1 cellular context compared by ENCODE assay signal in the genomic region with DNA sequence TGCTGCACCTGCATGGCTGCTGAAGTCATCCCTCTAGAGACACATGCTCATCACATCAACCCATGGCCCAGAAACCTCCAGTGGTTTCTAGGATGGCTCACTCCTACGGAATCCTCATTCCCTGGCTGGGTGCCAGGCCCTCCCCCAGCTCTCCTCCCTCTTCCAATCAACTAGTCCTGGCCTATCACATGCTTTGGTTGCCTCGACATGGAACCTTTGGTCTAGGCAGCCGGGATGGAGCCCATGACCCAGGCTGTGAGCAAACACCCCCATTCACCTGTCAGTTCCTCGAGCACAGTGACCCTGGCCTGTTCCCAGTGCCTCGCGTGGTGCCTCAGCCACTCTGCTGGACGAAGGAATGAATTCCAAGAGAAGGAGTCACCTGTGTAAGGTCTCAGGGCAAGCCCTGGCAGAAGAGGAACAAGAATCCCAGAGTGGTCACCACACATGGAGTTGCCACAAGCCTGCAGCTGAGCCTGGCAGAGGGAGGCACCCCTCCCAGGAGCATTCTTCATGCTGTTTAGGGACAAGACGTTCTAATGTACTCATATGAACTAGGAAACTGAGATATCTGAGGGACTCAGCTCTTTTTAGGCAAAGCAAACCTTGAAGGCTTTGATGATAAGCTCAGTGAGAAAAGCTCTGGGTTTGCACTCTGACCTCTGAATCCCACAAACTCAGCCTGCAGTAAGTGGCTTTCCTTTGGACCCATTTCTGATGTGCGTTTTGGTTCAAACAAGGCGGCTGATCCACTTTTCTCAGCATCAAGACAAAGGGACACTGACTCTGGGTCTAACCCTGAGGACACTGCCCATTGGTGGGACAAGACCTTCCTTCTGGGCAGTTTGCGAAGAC.
A peak's percentile ranks its signal among the peaks of the same experiment; 100 is the strongest.
TF ChIP-seq lines count a peak whose summit lies in the region.

No MANE protein-coding gene starts in this region.

TF ChIP-seq in HepG2, 621 proteins besides CTCF, POLR2A, EP300 and RAD21 (continued from another document and continues in another):
- TF ChIP-seq, protein P1, sequence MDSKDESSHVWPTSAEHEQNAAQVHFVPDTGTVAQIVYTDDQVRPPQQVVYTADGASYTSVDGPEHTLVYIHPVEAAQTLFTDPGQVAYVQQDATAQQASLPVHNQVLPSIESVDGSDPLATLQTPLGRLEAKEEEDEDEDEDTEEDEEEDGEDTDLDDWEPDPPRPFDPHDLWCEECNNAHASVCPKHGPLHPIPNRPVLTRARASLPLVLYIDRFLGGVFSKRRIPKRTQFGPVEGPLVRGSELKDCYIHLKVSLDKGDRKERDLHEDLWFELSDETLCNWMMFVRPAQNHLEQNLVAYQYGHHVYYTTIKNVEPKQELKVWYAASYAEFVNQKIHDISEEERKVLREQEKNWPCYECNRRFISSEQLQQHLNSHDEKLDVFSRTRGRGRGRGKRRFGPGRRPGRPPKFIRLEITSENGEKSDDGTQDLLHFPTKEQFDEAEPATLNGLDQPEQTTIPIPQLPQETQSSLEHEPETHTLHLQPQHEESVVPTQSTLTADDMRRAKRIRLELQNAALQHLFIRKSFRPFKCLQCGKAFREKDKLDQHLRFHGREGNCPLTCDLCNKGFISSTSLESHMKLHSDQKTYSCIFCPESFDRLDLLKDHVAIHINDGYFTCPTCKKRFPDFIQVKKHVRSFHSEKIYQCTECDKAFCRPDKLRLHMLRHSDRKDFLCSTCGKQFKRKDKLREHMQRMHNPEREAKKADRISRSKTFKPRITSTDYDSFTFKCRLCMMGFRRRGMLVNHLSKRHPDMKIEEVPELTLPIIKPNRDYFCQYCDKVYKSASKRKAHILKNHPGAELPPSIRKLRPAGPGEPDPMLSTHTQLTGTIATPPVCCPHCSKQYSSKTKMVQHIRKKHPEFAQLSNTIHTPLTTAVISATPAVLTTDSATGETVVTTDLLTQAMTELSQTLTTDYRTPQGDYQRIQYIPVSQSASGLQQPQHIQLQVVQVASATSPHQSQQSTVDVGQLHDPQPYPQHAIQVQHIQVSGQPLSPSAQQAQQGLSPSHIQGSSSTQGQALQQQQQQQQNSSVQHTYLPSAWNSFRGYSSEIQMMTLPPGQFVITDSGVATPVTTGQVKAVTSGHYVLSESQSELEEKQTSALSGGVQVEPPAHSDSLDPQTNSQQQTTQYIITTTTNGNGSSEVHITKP (CRISPR knock-in tag; IDR thresholded peaks at IDR 0.05; ENCODE audit: low read depth): no peak
- TF ChIP-seq THYN1 (CRISPR knock-in tag; IDR thresholded peaks at IDR 0.05; ENCODE audit: borderline replicate concordance, low read depth) (no peak), ATRX (CRISPR knock-in tag; IDR thresholded peaks at IDR 0.05; ENCODE audit: borderline replicate concordance) (no peak), ZNF563 (CRISPR knock-in tag; IDR thresholded peaks at IDR 0.05) (no peak), ZNF430 (CRISPR knock-in tag; IDR thresholded peaks at IDR 0.05) (no peak), NCOA2 (CRISPR knock-in tag; IDR thresholded peaks at IDR 0.05) (no peak), ZNF441 (CRISPR knock-in tag; IDR thresholded peaks at IDR 0.05; ENCODE audit: borderline replicate concordance) (no peak; the same call in 1 of the 2 replicates), ZNF234 (CRISPR knock-in tag; conservative IDR thresholded peaks at IDR 0.05) (no peak; the same call in 1 of the 2 replicates), FOXK1 (CRISPR knock-in tag; IDR thresholded peaks at IDR 0.05; ENCODE audit: borderline replicate concordance, low read depth) (no peak), MXI1 (IDR thresholded peaks at IDR 0.05; ENCODE audit: borderline replicate concordance, low read depth, low read length) (no peak), NKX3-1 (CRISPR knock-in tag; IDR thresholded peaks at IDR 0.05) (no peak), CREM (IDR thresholded peaks at IDR 0.05) (peak; percentile 39; the same call in 1 of the 2 replicates), CREM (CRISPR knock-in tag; IDR thresholded peaks at IDR 0.05) (no peak), ZFP36L1 (CRISPR knock-in tag; IDR thresholded peaks at IDR 0.05) (no peak), ZC3H13 (CRISPR knock-in tag; IDR thresholded peaks at IDR 0.05) (no peak), REL (CRISPR knock-in tag; conservative IDR thresholded peaks at IDR 0.05) (no peak), MED13 (CRISPR knock-in tag; IDR thresholded peaks at IDR 0.05) (no peak), HDAC6 (IDR thresholded peaks at IDR 0.05; ENCODE audit: low read depth, low read length) (no peak), KLF15 (CRISPR knock-in tag; IDR thresholded peaks at IDR 0.05; ENCODE audit: borderline replicate concordance) (no peak), POLR2AphosphoS2 (IDR thresholded peaks at IDR 0.05; ENCODE audit: low read depth, low read length) (no peak), SKI (IDR thresholded peaks at IDR 0.05; ENCODE audit: partially characterized antibody) (no peak), ZNF766 (CRISPR knock-in tag; IDR thresholded peaks at IDR 0.05; ENCODE audit: borderline replicate concordance) (no peak; the same call in 1 of the 2 replicates), NFIC (IDR thresholded peaks at IDR 0.05; ENCODE audit: low read length) (peak; percentile 3; the same call in 1 of the 2 replicates), ZNF761 (CRISPR knock-in tag; conservative IDR thresholded peaks at IDR 0.05) (no peak)
- TF ChIP-seq, protein P2, sequence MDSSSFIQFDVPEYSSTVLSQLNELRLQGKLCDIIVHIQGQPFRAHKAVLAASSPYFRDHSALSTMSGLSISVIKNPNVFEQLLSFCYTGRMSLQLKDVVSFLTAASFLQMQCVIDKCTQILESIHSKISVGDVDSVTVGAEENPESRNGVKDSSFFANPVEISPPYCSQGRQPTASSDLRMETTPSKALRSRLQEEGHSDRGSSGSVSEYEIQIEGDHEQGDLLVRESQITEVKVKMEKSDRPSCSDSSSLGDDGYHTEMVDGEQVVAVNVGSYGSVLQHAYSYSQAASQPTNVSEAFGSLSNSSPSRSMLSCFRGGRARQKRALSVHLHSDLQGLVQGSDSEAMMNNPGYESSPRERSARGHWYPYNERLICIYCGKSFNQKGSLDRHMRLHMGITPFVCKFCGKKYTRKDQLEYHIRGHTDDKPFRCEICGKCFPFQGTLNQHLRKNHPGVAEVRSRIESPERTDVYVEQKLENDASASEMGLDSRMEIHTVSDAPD (CRISPR knock-in tag; IDR thresholded peaks at IDR 0.05): no peak
- TF ChIP-seq, protein P3, sequence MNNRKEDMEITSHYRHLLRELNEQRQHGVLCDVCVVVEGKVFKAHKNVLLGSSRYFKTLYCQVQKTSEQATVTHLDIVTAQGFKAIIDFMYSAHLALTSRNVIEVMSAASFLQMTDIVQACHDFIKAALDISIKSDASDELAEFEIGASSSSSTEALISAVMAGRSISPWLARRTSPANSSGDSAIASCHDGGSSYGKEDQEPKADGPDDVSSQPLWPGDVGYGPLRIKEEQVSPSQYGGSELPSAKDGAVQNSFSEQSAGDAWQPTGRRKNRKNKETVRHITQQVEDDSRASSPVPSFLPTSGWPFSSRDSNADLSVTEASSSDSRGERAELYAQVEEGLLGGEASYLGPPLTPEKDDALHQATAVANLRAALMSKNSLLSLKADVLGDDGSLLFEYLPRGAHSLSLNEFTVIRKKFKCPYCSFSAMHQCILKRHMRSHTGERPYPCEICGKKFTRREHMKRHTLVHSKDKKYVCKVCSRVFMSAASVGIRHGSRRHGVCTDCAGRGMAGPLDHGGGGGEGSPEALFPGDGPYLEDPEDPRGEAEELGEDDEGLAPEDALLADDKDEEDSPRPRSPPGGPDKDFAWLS (CRISPR knock-in tag; IDR thresholded peaks at IDR 0.05; ENCODE audit: borderline replicate concordance): no peak
- TF ChIP-seq, protein P4, sequence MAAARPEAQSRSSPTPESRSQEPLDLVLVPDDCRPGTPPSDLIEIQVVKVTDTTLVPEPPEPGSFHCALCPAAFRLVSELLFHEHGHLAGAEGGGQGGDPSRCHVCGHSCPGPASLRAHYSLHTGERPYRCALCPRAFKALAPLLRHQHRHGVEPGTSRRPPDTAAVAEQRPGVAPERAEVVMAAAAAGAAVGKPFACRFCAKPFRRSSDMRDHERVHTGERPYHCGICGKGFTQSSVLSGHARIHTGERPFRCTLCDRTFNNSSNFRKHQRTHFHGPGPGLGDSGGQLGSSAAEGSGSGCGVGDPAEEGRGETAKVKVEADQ (CRISPR knock-in tag; IDR thresholded peaks at IDR 0.05; ENCODE audit: borderline replicate concordance): no peak; the same call in 1 of the 2 replicates
- TF ChIP-seq, protein P5, sequence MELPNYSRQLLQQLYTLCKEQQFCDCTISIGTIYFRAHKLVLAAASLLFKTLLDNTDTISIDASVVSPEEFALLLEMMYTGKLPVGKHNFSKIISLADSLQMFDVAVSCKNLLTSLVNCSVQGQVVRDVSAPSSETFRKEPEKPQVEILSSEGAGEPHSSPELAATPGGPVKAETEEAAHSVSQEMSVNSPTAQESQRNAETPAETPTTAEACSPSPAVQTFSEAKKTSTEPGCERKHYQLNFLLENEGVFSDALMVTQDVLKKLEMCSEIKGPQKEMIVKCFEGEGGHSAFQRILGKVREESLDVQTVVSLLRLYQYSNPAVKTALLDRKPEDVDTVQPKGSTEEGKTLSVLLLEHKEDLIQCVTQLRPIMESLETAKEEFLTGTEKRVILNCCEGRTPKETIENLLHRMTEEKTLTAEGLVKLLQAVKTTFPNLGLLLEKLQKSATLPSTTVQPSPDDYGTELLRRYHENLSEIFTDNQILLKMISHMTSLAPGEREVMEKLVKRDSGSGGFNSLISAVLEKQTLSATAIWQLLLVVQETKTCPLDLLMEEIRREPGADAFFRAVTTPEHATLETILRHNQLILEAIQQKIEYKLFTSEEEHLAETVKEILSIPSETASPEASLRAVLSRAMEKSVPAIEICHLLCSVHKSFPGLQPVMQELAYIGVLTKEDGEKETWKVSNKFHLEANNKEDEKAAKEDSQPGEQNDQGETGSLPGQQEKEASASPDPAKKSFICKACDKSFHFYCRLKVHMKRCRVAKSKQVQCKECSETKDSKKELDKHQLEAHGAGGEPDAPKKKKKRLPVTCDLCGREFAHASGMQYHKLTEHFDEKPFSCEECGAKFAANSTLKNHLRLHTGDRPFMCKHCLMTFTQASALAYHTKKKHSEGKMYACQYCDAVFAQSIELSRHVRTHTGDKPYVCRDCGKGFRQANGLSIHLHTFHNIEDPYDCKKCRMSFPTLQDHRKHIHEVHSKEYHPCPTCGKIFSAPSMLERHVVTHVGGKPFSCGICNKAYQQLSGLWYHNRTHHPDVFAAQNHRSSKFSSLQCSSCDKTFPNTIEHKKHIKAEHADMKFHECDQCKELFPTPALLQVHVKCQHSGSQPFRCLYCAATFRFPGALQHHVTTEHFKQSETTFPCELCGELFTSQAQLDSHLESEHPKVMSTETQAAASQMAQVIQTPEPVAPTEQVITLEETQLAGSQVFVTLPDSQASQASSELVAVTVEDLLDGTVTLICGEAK (IDR thresholded peaks at IDR 0.05): no peak
- TF ChIP-seq, protein P5 (CRISPR knock-in tag; IDR thresholded peaks at IDR 0.05): peak; percentile 56; the same call in 1 of the 2 replicates
- TF ChIP-seq, protein P6, sequence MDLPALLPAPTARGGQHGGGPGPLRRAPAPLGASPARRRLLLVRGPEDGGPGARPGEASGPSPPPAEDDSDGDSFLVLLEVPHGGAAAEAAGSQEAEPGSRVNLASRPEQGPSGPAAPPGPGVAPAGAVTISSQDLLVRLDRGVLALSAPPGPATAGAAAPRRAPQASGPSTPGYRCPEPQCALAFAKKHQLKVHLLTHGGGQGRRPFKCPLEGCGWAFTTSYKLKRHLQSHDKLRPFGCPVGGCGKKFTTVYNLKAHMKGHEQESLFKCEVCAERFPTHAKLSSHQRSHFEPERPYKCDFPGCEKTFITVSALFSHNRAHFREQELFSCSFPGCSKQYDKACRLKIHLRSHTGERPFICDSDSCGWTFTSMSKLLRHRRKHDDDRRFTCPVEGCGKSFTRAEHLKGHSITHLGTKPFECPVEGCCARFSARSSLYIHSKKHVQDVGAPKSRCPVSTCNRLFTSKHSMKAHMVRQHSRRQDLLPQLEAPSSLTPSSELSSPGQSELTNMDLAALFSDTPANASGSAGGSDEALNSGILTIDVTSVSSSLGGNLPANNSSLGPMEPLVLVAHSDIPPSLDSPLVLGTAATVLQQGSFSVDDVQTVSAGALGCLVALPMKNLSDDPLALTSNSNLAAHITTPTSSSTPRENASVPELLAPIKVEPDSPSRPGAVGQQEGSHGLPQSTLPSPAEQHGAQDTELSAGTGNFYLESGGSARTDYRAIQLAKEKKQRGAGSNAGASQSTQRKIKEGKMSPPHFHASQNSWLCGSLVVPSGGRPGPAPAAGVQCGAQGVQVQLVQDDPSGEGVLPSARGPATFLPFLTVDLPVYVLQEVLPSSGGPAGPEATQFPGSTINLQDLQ (CRISPR knock-in tag; IDR thresholded peaks at IDR 0.05): no peak
- TF ChIP-seq, protein P7, sequence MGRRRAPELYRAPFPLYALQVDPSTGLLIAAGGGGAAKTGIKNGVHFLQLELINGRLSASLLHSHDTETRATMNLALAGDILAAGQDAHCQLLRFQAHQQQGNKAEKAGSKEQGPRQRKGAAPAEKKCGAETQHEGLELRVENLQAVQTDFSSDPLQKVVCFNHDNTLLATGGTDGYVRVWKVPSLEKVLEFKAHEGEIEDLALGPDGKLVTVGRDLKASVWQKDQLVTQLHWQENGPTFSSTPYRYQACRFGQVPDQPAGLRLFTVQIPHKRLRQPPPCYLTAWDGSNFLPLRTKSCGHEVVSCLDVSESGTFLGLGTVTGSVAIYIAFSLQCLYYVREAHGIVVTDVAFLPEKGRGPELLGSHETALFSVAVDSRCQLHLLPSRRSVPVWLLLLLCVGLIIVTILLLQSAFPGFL (CRISPR knock-in tag; IDR thresholded peaks at IDR 0.05): no peak
